In genomic region chr18:63177822-63178525, GRCh38 we compare ENCODE assay signal across 11 cellular contexts.
A peak's percentile ranks its signal among the peaks of the same experiment; 100 is the strongest.
DNase-seq lines count a peak whose midpoint lies in the region; ATAC-seq and TF ChIP-seq lines count a peak whose summit lies in the region.
"Had no signal": no experiment of that assay in that cellular context is flagged by ENCODE, and none has a peak within 500 bp of the region (broad histone marks: within the 10 kb centered on the region; RNA-seq: fewer than 3 reads in every experiment).

No MANE protein-coding gene starts in this region.

- H3K4me3 ChIP-seq in H7 (ENCODE audit: insufficient read depth, low read depth, low read length) (no peak overlapping the region), skeletal muscle tissue (ENCODE audit: low read length in 3 of 3) (peak overlapping the region; percentile 37 to 59 (median 45))

- H3K27ac ChIP-seq in foreskin keratinocyte (no peak overlapping the region), skeletal muscle tissue (ENCODE audit: low read depth, low read length) (peak overlapping the region; percentile 49)

- H3K9ac ChIP-seq in skeletal muscle tissue (ENCODE audit: low read depth in 1 of 3, low read length in 3 of 3): peak overlapping the region; percentile 24 to 76 (median 65)

- no peak for TF ChIP-seq CTCF in foreskin keratinocyte (conservative IDR thresholded peaks at IDR 0.05)

- no peaks in the 10 kb centered on the region for H3K4me1 ChIP-seq in foreskin keratinocyte
- H3K4me1 ChIP-seq in skeletal muscle tissue (ENCODE audit: control insufficient read depth in 3 of 3, insufficient read depth in 3 of 3, low read length in 3 of 3): peaks cover 35 to 46% (median 37%) of the 10 kb centered on the region in 3 donors

- H3K9me3 ChIP-seq in skeletal muscle tissue (ENCODE audit: control insufficient read depth in 3 of 3, low read length in 3 of 3): no peaks in the 10 kb centered on the region

- peak; percentile 54 for ATAC-seq in foreskin keratinocyte
- ATAC-seq in HG03571 (IDR thresholded peaks at IDR 0.05; ENCODE audit: unreplicated experiment): no peak

- DNase-seq in H7: peak; percentile 45
- peak; percentile 44 for DNase-seq in NCI-H748 treated with DMSO at 0.1 percent for 48 hours (lab: John Stamatoyannopoulos, UW)
- no peak for DNase-seq in foreskin keratinocyte
- DNase-seq in activated CD8-positive, alpha-beta memory T cell treated with anti-CD3 and anti-CD28 coated beads, Interleukin-2, amount 50 U/mL, for 4 hours: no peak
- no peak for DNase-seq in head of caudate nucleus
- DNase-seq in middle frontal gyrus (ENCODE audit: extremely low spot score, low spot score): no peak
- DNase-seq: activated naive CD4-positive, alpha-beta T cell treated with anti-CD3 and anti-CD28 coated beads, Interleukin-2, amount 10 ng/mL, durations not matched to agents 7 days and 5 days; NCI-H1417 treated with DMSO at 0.1 percent for 48 hours; stimulated activated naive CD4-positive, alpha-beta T cell treated with Interleukin-2 at 50 U/mL for 16 hours had no signal

- intact Hi-C loops in head of caudate nucleus (cut with DNase I): no loop called here

- H3K36me3 ChIP-seq in H7 (replicated peaks; ENCODE audit: control insufficient read depth, insufficient read depth, low read length) (no peaks in the 10 kb centered on the region), skeletal muscle tissue (ENCODE audit: control insufficient read depth in 3 of 3, insufficient read depth in 3 of 3, low read length in 3 of 3) (no peaks in the 10 kb centered on the region)

- H3K27me3 ChIP-seq in H7 (ENCODE audit: control insufficient read depth, insufficient read depth, low read length) (no peaks in the 10 kb centered on the region), foreskin keratinocyte (peaks cover 32% of the 10 kb centered on the region), skeletal muscle tissue (ENCODE audit: control insufficient read depth in 3 of 3, insufficient read depth in 3 of 3, low read length in 3 of 3) (no peaks in the 10 kb centered on the region)

Comparison
In these comparisons a context has a peak if more than half of its experiments do, and no peak if none do; other contexts are left out.
1. DNase-seq: peak in H7 (single experiment) and NCI-H748 treated with DMSO at 0.1 percent for 48 hours (single experiment); none in foreskin keratinocyte (0 of 2), activated CD8-positive, alpha-beta memory T cell treated with anti-CD3 and anti-CD28 coated beads, Interleukin-2, amount 50 U/mL, for 4 hours (single experiment), head of caudate nucleus (0 of 42) and middle frontal gyrus (single experiment).